2 cellular contexts compared by ENCODE assay signal in the genomic region with DNA sequence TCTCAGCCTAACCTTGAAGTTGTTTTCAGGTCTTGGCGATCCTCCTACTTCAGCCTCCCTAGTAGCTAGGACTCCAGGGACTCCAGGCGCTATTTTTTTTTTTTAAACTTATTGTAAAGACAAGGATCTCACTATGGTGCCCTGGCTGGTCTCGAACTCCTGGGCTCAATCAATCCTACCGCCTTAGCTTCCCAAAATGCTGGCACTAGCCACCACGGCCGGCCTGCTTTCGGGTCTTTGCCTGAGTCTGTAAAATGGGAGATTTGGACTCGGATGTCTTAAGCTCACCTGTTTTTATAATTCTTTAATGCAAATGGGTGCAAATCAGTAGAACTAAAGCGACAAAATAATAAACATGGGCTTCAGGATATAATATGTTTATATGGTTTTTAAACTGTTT.
TF ChIP-seq lines count a peak whose summit lies in the region.

No MANE protein-coding gene starts in this region.

TF ChIP-seq in GM23338, 12 proteins besides CTCF, POLR2A, EP300 and RAD21:
- TF ChIP-seq EZH2 (IDR thresholded peaks at IDR 0.05; ENCODE audit: low read depth, unreplicated experiment) = no peak
- no peak for TF ChIP-seq JUNB (IDR thresholded peaks at IDR 0.05; ENCODE audit: unreplicated experiment)
- no peak for TF ChIP-seq EZH2phosphoT487 (IDR thresholded peaks at IDR 0.05; ENCODE audit: unreplicated experiment)
- no peak for TF ChIP-seq STAT1 (IDR thresholded peaks at IDR 0.05; ENCODE audit: unreplicated experiment)
- TF ChIP-seq, protein P1, sequence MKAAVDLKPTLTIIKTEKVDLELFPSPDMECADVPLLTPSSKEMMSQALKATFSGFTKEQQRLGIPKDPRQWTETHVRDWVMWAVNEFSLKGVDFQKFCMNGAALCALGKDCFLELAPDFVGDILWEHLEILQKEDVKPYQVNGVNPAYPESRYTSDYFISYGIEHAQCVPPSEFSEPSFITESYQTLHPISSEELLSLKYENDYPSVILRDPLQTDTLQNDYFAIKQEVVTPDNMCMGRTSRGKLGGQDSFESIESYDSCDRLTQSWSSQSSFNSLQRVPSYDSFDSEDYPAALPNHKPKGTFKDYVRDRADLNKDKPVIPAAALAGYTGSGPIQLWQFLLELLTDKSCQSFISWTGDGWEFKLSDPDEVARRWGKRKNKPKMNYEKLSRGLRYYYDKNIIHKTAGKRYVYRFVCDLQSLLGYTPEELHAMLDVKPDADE (IDR thresholded peaks at IDR 0.05) = no peak
- TF ChIP-seq, protein P2, sequence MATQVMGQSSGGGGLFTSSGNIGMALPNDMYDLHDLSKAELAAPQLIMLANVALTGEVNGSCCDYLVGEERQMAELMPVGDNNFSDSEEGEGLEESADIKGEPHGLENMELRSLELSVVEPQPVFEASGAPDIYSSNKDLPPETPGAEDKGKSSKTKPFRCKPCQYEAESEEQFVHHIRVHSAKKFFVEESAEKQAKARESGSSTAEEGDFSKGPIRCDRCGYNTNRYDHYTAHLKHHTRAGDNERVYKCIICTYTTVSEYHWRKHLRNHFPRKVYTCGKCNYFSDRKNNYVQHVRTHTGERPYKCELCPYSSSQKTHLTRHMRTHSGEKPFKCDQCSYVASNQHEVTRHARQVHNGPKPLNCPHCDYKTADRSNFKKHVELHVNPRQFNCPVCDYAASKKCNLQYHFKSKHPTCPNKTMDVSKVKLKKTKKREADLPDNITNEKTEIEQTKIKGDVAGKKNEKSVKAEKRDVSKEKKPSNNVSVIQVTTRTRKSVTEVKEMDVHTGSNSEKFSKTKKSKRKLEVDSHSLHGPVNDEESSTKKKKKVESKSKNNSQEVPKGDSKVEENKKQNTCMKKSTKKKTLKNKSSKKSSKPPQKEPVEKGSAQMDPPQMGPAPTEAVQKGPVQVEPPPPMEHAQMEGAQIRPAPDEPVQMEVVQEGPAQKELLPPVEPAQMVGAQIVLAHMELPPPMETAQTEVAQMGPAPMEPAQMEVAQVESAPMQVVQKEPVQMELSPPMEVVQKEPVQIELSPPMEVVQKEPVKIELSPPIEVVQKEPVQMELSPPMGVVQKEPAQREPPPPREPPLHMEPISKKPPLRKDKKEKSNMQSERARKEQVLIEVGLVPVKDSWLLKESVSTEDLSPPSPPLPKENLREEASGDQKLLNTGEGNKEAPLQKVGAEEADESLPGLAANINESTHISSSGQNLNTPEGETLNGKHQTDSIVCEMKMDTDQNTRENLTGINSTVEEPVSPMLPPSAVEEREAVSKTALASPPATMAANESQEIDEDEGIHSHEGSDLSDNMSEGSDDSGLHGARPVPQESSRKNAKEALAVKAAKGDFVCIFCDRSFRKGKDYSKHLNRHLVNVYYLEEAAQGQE (IDR thresholded peaks at IDR 0.05; ENCODE audit: unreplicated experiment) = no peak
- TF ChIP-seq POLR2AphosphoS5 (IDR thresholded peaks at IDR 0.05; ENCODE audit: low read depth) = no peak
- TF ChIP-seq ZNF114 (CRISPR knock-in tag; IDR thresholded peaks at IDR 0.05) = no peak
- TF ChIP-seq CREB1 (CRISPR knock-in tag; IDR thresholded peaks at IDR 0.05; ENCODE audit: low read depth) = no peak
- TF ChIP-seq, protein P3, sequence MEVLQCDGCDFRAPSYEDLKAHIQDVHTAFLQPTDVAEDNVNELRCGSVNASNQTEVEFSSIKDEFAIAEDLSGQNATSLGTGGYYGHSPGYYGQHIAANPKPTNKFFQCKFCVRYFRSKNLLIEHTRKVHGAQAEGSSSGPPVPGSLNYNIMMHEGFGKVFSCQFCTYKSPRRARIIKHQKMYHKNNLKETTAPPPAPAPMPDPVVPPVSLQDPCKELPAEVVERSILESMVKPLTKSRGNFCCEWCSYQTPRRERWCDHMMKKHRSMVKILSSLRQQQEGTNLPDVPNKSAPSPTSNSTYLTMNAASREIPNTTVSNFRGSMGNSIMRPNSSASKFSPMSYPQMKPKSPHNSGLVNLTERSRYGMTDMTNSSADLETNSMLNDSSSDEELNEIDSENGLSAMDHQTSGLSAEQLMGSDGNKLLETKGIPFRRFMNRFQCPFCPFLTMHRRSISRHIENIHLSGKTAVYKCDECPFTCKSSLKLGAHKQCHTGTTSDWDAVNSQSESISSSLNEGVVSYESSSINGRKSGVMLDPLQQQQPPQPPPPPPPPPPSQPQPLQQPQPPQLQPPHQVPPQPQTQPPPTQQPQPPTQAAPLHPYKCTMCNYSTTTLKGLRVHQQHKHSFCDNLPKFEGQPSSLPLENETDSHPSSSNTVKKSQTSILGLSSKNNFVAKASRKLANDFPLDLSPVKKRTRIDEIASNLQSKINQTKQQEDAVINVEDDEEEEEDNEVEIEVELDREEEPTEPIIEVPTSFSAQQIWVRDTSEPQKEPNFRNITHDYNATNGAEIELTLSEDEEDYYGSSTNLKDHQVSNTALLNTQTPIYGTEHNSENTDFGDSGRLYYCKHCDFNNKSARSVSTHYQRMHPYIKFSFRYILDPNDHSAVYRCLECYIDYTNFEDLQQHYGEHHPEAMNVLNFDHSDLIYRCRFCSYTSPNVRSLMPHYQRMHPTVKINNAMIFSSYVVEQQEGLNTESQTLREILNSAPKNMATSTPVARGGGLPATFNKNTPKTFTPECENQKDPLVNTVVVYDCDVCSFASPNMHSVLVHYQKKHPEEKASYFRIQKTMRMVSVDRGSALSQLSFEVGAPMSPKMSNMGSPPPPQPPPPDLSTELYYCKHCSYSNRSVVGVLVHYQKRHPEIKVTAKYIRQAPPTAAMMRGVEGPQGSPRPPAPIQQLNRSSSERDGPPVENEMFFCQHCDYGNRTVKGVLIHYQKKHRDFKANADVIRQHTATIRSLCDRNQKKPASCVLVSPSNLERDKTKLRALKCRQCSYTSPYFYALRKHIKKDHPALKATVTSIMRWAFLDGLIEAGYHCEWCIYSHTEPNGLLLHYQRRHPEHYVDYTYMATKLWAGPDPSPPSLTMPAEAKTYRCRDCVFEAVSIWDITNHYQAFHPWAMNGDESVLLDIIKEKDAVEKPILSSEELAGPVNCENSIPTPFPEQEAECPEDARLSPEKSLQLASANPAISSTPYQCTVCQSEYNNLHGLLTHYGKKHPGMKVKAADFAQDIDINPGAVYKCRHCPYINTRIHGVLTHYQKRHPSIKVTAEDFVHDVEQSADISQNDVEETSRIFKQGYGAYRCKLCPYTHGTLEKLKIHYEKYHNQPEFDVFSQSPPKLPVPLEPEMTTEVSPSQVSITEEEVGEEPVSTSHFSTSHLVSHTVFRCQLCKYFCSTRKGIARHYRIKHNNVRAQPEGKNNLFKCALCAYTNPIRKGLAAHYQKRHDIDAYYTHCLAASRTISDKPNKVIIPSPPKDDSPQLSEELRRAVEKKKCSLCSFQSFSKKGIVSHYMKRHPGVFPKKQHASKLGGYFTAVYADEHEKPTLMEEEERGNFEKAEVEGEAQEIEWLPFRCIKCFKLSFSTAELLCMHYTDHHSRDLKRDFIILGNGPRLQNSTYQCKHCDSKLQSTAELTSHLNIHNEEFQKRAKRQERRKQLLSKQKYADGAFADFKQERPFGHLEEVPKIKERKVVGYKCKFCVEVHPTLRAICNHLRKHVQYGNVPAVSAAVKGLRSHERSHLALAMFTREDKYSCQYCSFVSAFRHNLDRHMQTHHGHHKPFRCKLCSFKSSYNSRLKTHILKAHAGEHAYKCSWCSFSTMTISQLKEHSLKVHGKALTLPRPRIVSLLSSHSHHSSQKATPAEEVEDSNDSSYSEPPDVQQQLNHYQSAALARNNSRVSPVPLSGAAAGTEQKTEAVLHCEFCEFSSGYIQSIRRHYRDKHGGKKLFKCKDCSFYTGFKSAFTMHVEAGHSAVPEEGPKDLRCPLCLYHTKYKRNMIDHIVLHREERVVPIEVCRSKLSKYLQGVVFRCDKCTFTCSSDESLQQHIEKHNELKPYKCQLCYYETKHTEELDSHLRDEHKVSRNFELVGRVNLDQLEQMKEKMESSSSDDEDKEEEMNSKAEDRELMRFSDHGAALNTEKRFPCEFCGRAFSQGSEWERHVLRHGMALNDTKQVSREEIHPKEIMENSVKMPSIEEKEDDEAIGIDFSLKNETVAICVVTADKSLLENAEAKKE (CRISPR knock-in tag; IDR thresholded peaks at IDR 0.05) = no peak

TF ChIP-seq in H1, 55 proteins besides CTCF, POLR2A, EP300 and RAD21:
- TF ChIP-seq, protein P4, sequence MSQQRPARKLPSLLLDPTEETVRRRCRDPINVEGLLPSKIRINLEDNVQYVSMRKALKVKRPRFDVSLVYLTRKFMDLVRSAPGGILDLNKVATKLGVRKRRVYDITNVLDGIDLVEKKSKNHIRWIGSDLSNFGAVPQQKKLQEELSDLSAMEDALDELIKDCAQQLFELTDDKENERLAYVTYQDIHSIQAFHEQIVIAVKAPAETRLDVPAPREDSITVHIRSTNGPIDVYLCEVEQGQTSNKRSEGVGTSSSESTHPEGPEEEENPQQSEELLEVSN (IDR thresholded peaks at IDR 0.05) = no peak
- TF ChIP-seq TAF7 (optimal IDR thresholded peaks at IDR 0.05; ENCODE audit: borderline replicate concordance, low read depth, low read length) (no peak), NANOG (IDR thresholded peaks at IDR 0.05; ENCODE audit: insufficient read depth, low read depth, low read length, poor library complexity, severe bottlenecking) (no peak), BRCA1 (IDR thresholded peaks at IDR 0.05; ENCODE audit: low read depth, low read length) (no peak), BCL11A (IDR thresholded peaks at IDR 0.05; ENCODE audit: low read depth in 2 of 2, low read length in 2 of 2) (no peak), HDAC2 (IDR thresholded peaks at IDR 0.05; ENCODE audit: borderline replicate concordance in 1 of 2, low read depth in 2 of 2, low read length in 2 of 2) (no peak), GABPA (IDR thresholded peaks at IDR 0.05; ENCODE audit: borderline replicate concordance, insufficient read depth, low read length) (no peak), FOSL1 (IDR thresholded peaks at IDR 0.05; ENCODE audit: insufficient read depth, low read depth, low read length) (no peak), JUN (IDR thresholded peaks at IDR 0.05; ENCODE audit: low read depth, low read length) (no peak), RXRA (IDR thresholded peaks at IDR 0.05; ENCODE audit: insufficient read depth, low read depth, low read length) (no peak), KDM5A (IDR thresholded peaks at IDR 0.05; ENCODE audit: low read length) (no peak), SIN3A (conservative IDR thresholded peaks at IDR 0.05 in 1 of 2, IDR thresholded peaks at IDR 0.05 in 1 of 2; ENCODE audit: low read depth in 1 of 2, low read length in 2 of 2) (no peak), SUZ12 (IDR thresholded peaks at IDR 0.05; ENCODE audit: low read length) (no peak), HDAC6 (IDR thresholded peaks at IDR 0.05; ENCODE audit: low read depth, low read length) (no peak), SP2 (IDR thresholded peaks at IDR 0.05; ENCODE audit: low read length) (no peak), SP4 (IDR thresholded peaks at IDR 0.05; ENCODE audit: low read length) (no peak), ASH2L (IDR thresholded peaks at IDR 0.05; ENCODE audit: low read length) (no peak)
- TF ChIP-seq, protein P5, sequence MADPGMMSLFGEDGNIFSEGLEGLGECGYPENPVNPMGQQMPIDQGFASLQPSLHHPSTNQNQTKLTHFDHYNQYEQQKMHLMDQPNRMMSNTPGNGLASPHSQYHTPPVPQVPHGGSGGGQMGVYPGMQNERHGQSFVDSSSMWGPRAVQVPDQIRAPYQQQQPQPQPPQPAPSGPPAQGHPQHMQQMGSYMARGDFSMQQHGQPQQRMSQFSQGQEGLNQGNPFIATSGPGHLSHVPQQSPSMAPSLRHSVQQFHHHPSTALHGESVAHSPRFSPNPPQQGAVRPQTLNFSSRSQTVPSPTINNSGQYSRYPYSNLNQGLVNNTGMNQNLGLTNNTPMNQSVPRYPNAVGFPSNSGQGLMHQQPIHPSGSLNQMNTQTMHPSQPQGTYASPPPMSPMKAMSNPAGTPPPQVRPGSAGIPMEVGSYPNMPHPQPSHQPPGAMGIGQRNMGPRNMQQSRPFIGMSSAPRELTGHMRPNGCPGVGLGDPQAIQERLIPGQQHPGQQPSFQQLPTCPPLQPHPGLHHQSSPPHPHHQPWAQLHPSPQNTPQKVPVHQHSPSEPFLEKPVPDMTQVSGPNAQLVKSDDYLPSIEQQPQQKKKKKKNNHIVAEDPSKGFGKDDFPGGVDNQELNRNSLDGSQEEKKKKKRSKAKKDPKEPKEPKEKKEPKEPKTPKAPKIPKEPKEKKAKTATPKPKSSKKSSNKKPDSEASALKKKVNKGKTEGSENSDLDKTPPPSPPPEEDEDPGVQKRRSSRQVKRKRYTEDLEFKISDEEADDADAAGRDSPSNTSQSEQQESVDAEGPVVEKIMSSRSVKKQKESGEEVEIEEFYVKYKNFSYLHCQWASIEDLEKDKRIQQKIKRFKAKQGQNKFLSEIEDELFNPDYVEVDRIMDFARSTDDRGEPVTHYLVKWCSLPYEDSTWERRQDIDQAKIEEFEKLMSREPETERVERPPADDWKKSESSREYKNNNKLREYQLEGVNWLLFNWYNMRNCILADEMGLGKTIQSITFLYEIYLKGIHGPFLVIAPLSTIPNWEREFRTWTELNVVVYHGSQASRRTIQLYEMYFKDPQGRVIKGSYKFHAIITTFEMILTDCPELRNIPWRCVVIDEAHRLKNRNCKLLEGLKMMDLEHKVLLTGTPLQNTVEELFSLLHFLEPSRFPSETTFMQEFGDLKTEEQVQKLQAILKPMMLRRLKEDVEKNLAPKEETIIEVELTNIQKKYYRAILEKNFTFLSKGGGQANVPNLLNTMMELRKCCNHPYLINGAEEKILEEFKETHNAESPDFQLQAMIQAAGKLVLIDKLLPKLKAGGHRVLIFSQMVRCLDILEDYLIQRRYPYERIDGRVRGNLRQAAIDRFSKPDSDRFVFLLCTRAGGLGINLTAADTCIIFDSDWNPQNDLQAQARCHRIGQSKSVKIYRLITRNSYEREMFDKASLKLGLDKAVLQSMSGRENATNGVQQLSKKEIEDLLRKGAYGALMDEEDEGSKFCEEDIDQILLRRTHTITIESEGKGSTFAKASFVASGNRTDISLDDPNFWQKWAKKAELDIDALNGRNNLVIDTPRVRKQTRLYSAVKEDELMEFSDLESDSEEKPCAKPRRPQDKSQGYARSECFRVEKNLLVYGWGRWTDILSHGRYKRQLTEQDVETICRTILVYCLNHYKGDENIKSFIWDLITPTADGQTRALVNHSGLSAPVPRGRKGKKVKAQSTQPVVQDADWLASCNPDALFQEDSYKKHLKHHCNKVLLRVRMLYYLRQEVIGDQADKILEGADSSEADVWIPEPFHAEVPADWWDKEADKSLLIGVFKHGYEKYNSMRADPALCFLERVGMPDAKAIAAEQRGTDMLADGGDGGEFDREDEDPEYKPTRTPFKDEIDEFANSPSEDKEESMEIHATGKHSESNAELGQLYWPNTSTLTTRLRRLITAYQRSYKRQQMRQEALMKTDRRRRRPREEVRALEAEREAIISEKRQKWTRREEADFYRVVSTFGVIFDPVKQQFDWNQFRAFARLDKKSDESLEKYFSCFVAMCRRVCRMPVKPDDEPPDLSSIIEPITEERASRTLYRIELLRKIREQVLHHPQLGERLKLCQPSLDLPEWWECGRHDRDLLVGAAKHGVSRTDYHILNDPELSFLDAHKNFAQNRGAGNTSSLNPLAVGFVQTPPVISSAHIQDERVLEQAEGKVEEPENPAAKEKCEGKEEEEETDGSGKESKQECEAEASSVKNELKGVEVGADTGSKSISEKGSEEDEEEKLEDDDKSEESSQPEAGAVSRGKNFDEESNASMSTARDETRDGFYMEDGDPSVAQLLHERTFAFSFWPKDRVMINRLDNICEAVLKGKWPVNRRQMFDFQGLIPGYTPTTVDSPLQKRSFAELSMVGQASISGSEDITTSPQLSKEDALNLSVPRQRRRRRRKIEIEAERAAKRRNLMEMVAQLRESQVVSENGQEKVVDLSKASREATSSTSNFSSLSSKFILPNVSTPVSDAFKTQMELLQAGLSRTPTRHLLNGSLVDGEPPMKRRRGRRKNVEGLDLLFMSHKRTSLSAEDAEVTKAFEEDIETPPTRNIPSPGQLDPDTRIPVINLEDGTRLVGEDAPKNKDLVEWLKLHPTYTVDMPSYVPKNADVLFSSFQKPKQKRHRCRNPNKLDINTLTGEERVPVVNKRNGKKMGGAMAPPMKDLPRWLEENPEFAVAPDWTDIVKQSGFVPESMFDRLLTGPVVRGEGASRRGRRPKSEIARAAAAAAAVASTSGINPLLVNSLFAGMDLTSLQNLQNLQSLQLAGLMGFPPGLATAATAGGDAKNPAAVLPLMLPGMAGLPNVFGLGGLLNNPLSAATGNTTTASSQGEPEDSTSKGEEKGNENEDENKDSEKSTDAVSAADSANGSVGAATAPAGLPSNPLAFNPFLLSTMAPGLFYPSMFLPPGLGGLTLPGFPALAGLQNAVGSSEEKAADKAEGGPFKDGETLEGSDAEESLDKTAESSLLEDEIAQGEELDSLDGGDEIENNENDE (IDR thresholded peaks at IDR 0.05; ENCODE audit: insufficient replicate concordance, low read length) = no peak
TF ChIP-seq in H1: peak in this region for 0.
